11 cellular contexts compared by ENCODE assay signal in genomic region chr1:162432977-162433713, GRCh38. TPM values are rescaled to one million over a fixed set of nuclear protein-coding genes. Genes with fewer than 3 reads are reported as not detected.
"Had no signal": no experiment of that assay in that cellular context is flagged by ENCODE, and none has a peak within 500 bp of the region (broad histone marks: within the 10 kb centered on the region; RNA-seq: fewer than 3 reads in every experiment).

No MANE protein-coding gene starts in this region.

RNA-seq across cellular contexts. Expression of gene SH2D1B, which starts 21.2 kb away (rescaled TPM):
- total RNA-seq: OCI-LY7, PC-9, SJCRH30, SJSA1, SK-MEL-5 had no signal
- polyA plus RNA-seq: SK-N-SH had no signal

RNA-seq across cellular contexts. Expression of gene C1orf226, which starts 51.6 kb away (rescaled TPM):
- total RNA-seq: OCI-LY7 had no signal

RNA-seq across cellular contexts. Expression of gene SPATA46, which starts 56.5 kb away (rescaled TPM):
- total RNA-seq: OCI-LY7, PC-3, PC-9, Peyer's patch, Right ventricle myocardium inferior, Right ventricle myocardium superior, RPMI7951, SJCRH30, SJSA1 had no signal
- polyA plus RNA-seq: SK-N-SH had no signal
